ENCODE assay signal across 2 cellular contexts in genomic region chr2:39124770-39125075, GRCh38.
TF ChIP-seq lines count a peak whose summit lies in the region.

No MANE protein-coding gene starts in this region.

TF ChIP-seq in HEK293, 187 proteins besides CTCF, POLR2A, EP300 and RAD21 (continued from another document):
- TF ChIP-seq ZNF18 (tag by site-specific recombination; IDR thresholded peaks at IDR 0.05), result no peak
- TF ChIP-seq ZBTB49 (tag by site-specific recombination; IDR thresholded peaks at IDR 0.05; ENCODE audit: low read depth), result no peak
- 0 out of 2 replicates have a peak, but pooled peaks have one; percentile 17 for TF ChIP-seq REST (tag by site-specific recombination; IDR thresholded peaks at IDR 0.05)

TF ChIP-seq in neural cell, 6 proteins besides CTCF, POLR2A, EP300 and RAD21 (continued from another document):
- no peak for TF ChIP-seq REST (IDR thresholded peaks at IDR 0.05; ENCODE audit: borderline replicate concordance)
TF ChIP-seq in neural cell: peak in this region for 0.
